12 cellular contexts compared by ENCODE assay signal in genomic region chr5:88144219-88145040, GRCh38.
DNase-seq lines count a peak whose midpoint lies in the region; ATAC-seq, FAIRE-seq and TF ChIP-seq lines count a peak whose summit lies in the region.
"Had no signal": no experiment of that assay in that cellular context is flagged by ENCODE, and none has a peak within 500 bp of the region (broad histone marks: within the 10 kb centered on the region; RNA-seq: fewer than 3 reads in every experiment).

No MANE protein-coding gene starts in this region.

- H3K4me1 Mint-ChIP-seq in stimulated activated naive B cell treated with anti-CD40 and anti-IgM and Interleukin-4, amounts not matched to agents 10 μg/mL and 1 μg/mL and 100 μg/mL, for 72 hours: peaks cover 9 to 11% of the 10 kb centered on the region in 2 donors
- H3K4me1 Mint-ChIP-seq: stimulated activated naive CD8-positive, alpha-beta T cell treated with anti-CD3 and anti-CD28 coated beads, Interleukin-15, amount 100 ng/mL, for 72 hours had no signal

- no peaks in the 10 kb centered on the region for H3K36me3 Mint-ChIP-seq in stimulated activated naive B cell treated with anti-CD40 and anti-IgM and Interleukin-4, amounts not matched to agents 10 μg/mL and 1 μg/mL and 100 μg/mL, for 72 hours

- peak overlapping the region in 1 of 2 donors; percentile 7 for H3K4me3 Mint-ChIP-seq in stimulated activated naive B cell treated with anti-CD40 and anti-IgM and Interleukin-4, amounts not matched to agents 10 μg/mL and 1 μg/mL and 100 μg/mL, for 72 hours

- peak; percentile 2 for DNase-seq in NCI-H748 (lab: John Stamatoyannopoulos, UW; ENCODE audit: unreplicated experiment)
- DNase-seq in NCI-H748 treated with DMSO at 0.1 percent for 48 hours (lab: John Stamatoyannopoulos, UW): no peak
- peak in 35 of 56 donors; percentile 2 to 54 (median 33) for DNase-seq in amygdala (lab: John Stamatoyannopoulos, UW)
- peak; percentile 61 for DNase-seq in islet precursor cell
- no peak for DNase-seq in stimulated activated naive B cell treated with anti-CD40 and anti-IgM and Interleukin-4, amounts not matched to agents 10 μg/mL and 1 μg/mL and 100 μg/mL, for 72 hours
- no peak for DNase-seq in RCC 7860 (ENCODE audit: low spot score)
- DNase-seq in NCI-H2081 treated with DMSO at 0.1 percent for 48 hours (lab: John Stamatoyannopoulos, UW): no peak
- no peak for DNase-seq in GM12892 (ENCODE audit: insufficient read length)
- DNase-seq: HFFc6 had no signal

- H3K9me3 Mint-ChIP-seq in stimulated activated naive B cell treated with anti-CD40 and anti-IgM and Interleukin-4, amounts not matched to agents 10 μg/mL and 1 μg/mL and 100 μg/mL, for 72 hours: peaks cover 2 to 4% of the 10 kb centered on the region in 2 donors
- H3K9me3 Mint-ChIP-seq: HFFc6; stimulated activated naive CD8-positive, alpha-beta T cell treated with anti-CD3 and anti-CD28 coated beads, Interleukin-15, amount 100 ng/mL, for 72 hours had no signal

- H3K27ac Mint-ChIP-seq in stimulated activated naive B cell treated with anti-CD40 and anti-IgM and Interleukin-4, amounts not matched to agents 10 μg/mL and 1 μg/mL and 100 μg/mL, for 72 hours: peak overlapping the region; percentile 80
- H3K27ac Mint-ChIP-seq: HFFc6; stimulated activated naive CD8-positive, alpha-beta T cell treated with anti-CD3 and anti-CD28 coated beads, Interleukin-15, amount 100 ng/mL, for 72 hours had no signal

- TF ChIP-seq POLR2A in GM12892 (IDR thresholded peaks at IDR 0.05; ENCODE audit: low read depth, low read length): no peak

- no peak for ATAC-seq in stimulated activated naive B cell treated with anti-CD40 and anti-IgM and Interleukin-4, amounts not matched to agents 10 μg/mL and 1 μg/mL and 100 μg/mL, for 72 hours (replicated peaks)
- ATAC-seq: esophagus mucosa; stimulated activated naive CD8-positive, alpha-beta T cell treated with anti-CD3 and anti-CD28 coated beads, Interleukin-15, amount 100 ng/mL, for 72 hours had no signal

- peaks cover 25 to 32% of the 10 kb centered on the region in 2 donors for H3K27me3 Mint-ChIP-seq in stimulated activated naive B cell treated with anti-CD40 and anti-IgM and Interleukin-4, amounts not matched to agents 10 μg/mL and 1 μg/mL and 100 μg/mL, for 72 hours

- FAIRE-seq in RCC 7860 (lab: Jason Lieb, UNC) (no peak), GM12892 (lab: Jason Lieb, UNC) (no peak)
- FAIRE-seq: TTC549 had no signal

Comparison
In these comparisons a context has a peak if more than half of its experiments do, and no peak if none do; other contexts are left out.
1. DNase-seq: peak in NCI-H748 (single experiment), amygdala (35 of 56) and islet precursor cell (single experiment); none in NCI-H748 treated with DMSO at 0.1 percent for 48 hours (single experiment), stimulated activated naive B cell treated with anti-CD40 and anti-IgM and Interleukin-4, amounts not matched to agents 10 μg/mL and 1 μg/mL and 100 μg/mL, for 72 hours (single experiment), RCC 7860 (single experiment), NCI-H2081 treated with DMSO at 0.1 percent for 48 hours (single experiment) and GM12892 (single experiment).